9 cellular contexts compared by ENCODE assay signal in the genomic region with DNA sequence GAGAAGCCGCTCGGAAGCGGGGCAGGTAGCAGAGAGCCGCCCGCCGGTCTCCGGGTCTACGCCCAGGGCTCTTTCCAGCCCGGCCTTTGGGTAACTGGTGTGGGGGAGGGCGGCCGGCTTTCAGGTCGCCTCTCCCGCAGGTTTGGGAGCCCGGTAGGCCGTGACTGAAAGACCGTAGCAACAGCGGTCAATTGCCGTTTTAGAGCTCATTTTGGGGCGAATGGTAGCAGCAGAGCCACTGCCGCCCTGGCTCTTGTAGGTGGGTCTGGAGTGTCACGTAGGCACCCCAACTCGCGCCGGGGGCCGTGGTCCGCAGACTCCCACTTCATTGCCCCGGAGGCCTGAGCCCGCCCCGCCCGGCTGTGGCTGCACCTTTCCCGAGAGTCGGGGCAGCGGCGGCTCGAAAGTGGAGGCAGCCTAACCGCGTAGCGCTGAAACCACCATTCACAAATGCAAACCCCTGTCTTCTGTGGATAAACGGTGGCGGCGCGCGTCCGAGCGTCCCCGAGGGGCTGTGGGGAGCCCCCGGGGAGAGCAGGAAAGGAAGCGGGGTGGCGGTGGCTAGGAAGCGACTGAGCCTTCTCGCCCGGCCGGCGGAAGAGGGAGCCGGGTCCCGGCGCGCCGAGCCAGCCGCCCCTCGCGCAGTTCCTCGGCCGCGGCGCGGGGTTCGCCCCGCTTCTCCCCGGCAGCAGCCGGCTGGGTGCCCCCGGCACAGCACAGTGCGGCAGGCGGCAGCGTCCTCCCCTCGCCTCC.
DNase-seq lines count a peak whose midpoint lies in the region; ATAC-seq, FAIRE-seq and TF ChIP-seq lines count a peak whose summit lies in the region.
"Had no signal": no experiment of that assay in that cellular context is flagged by ENCODE, and none has a peak within 500 bp of the region (broad histone marks: within the 10 kb centered on the region; RNA-seq: fewer than 3 reads in every experiment).

No MANE protein-coding gene starts in this region.

- H3K9me1 ChIP-seq in IMR-90 (ENCODE audit: insufficient read depth, low read length) (no peaks in the 10 kb centered on the region), keratinocyte (ENCODE audit: control insufficient read depth, extremely low read depth, insufficient read depth, low read length) (no peaks in the 10 kb centered on the region)

- H3K79me1 ChIP-seq in IMR-90 (ENCODE audit: low read depth in 1 of 2, low read length in 2 of 2): no peaks in the 10 kb centered on the region

- no peak overlapping the region for H2AK9ac ChIP-seq in IMR-90 (replicated peaks; ENCODE audit: low read depth, low read length, poor library complexity)

- DNase-seq in BE2C: peak; percentile 53
- no peak for DNase-seq in IMR-90
- DNase-seq in brain microvascular endothelial cell: no peak
- DNase-seq in keratinocyte (ENCODE audit: low read depth, low spot score): no peak
- DNase-seq in stomach: no peak
- DNase-seq in effector memory CD8-positive, alpha-beta T cell: no peak

- no peaks in the 10 kb centered on the region for H3K4me1 Mint-ChIP-seq in effector memory CD8-positive, alpha-beta T cell (ENCODE audit: low read depth in 2 of 2)

- H2BK15ac ChIP-seq in IMR-90 (ENCODE audit: low read depth, low read length): no peak overlapping the region

- TF ChIP-seq POLR2A in IMR-90 (IDR thresholded peaks at IDR 0.05; ENCODE audit: low read depth, low read length): no peak
- no peak for TF ChIP-seq POLR2A in stomach (IDR thresholded peaks at IDR 0.05)

- H2AK5ac ChIP-seq in IMR-90 (ENCODE audit: low read depth, low read length): no peak overlapping the region

- no peak for TF ChIP-seq EP300 in stomach (IDR thresholded peaks at IDR 0.05)

- peak overlapping the region; percentile 84 for H3K4me3 ChIP-seq in BE2C (ENCODE audit: low read depth, low read length)
- H3K4me3 ChIP-seq in IMR-90 (ENCODE audit: insufficient read depth, low read depth, low read length): peak overlapping the region; percentile 41
- peak overlapping the region; percentile 66 for H3K4me3 ChIP-seq in brain microvascular endothelial cell (ENCODE audit: low read depth, low read length)
- peak overlapping the region; percentile 36 to 66 (median 64) for H3K4me3 ChIP-seq in keratinocyte (ENCODE audit: control insufficient read depth in 2 of 3, extremely low read depth in 1 of 3, insufficient read depth in 2 of 3, low read depth in 1 of 3, low read length in 3 of 3)
- H3K4me3 ChIP-seq in stomach: peak overlapping the region; percentile 43 to 61 (median 52)

- TF ChIP-seq CTCF in BE2C (IDR thresholded peaks at IDR 0.05; ENCODE audit: low read depth, low read length): no peak
- TF ChIP-seq CTCF in IMR-90 (conservative IDR thresholded peaks at IDR 0.05; ENCODE audit: low read depth, low read length): no peak
- TF ChIP-seq CTCF in brain microvascular endothelial cell (IDR thresholded peaks at IDR 0.05; ENCODE audit: low read depth, low read length, missing control alignments): no peak
- no peak for TF ChIP-seq CTCF in keratinocyte (optimal IDR thresholded peaks at IDR 0.05 in 1 of 3, IDR thresholded peaks at IDR 0.05 in 1 of 3, conservative IDR thresholded peaks at IDR 0.05 in 1 of 3; ENCODE audit: extremely low read depth in 1 of 3, insufficient read depth in 2 of 3, low read length in 3 of 3)
- TF ChIP-seq CTCF in stomach (IDR thresholded peaks at IDR 0.05): no peak

- H4K8ac ChIP-seq in IMR-90 (ENCODE audit: low read depth in 2 of 2, low read length in 2 of 2): no peak overlapping the region

- dilution Hi-C loops in IMR-90 (cut with HindIII; ENCODE audit: low sequenced_read_pairs, unreplicated experiment) (no loop called here), keratinocyte (cut with MboI; ENCODE audit: extremely low pct_ligation_motif_present, low sequenced_read_pairs) (no loop called here)

- no peak overlapping the region for H3K56ac ChIP-seq in IMR-90 (ENCODE audit: extremely low read depth, insufficient read depth, low read length)

- no peak overlapping the region for H3K27ac Mint-ChIP-seq in effector memory CD8-positive, alpha-beta T cell

- peak overlapping the region; percentile 81 for H2AFZ ChIP-seq in IMR-90 (replicated peaks; ENCODE audit: low read length, poor library complexity)
- peak overlapping the region; percentile 76 for H2AFZ ChIP-seq in keratinocyte (ENCODE audit: control insufficient read depth, low read length)

- no peak for TF ChIP-seq RAD21 in IMR-90 (IDR thresholded peaks at IDR 0.05; ENCODE audit: low read length)

- H3K4me2 ChIP-seq in IMR-90 (ENCODE audit: low read depth, low read length) (peak overlapping the region; percentile 70), keratinocyte (ENCODE audit: control insufficient read depth, extremely low read depth, insufficient read depth, low read depth, low read length) (peak overlapping the region; percentile 76)

- H2BK20ac ChIP-seq in IMR-90 (ENCODE audit: low read depth, low read length): no peak overlapping the region

- H3K9ac ChIP-seq in IMR-90 (ENCODE audit: low read depth, low read length) (no peak overlapping the region), keratinocyte (ENCODE audit: control insufficient read depth, extremely low read depth, insufficient read depth, low read length) (no peak overlapping the region)

- H3K36me3 Mint-ChIP-seq in effector memory CD8-positive, alpha-beta T cell (ENCODE audit: insufficient read depth): no peaks in the 10 kb centered on the region

- no peak overlapping the region for H2BK120ac ChIP-seq in IMR-90 (ENCODE audit: low read depth, low read length)

- no TSS peak for BruUV-seq in IMR-90 (replicated peaks; lab: Mats Ljungman, UMichigan)

- no peak overlapping the region for H3K14ac ChIP-seq in IMR-90 (replicated peaks; ENCODE audit: low read depth, low read length)

- no peaks in the 10 kb centered on the region for H3K27me3 ChIP-seq in BE2C
- H3K27me3 ChIP-seq in IMR-90 (ENCODE audit: control insufficient read depth, insufficient read depth, low read length): peaks cover 12% of the 10 kb centered on the region
- peaks cover 18% of the 10 kb centered on the region for H3K27me3 ChIP-seq in brain microvascular endothelial cell (replicated peaks)
- H3K27me3 ChIP-seq in keratinocyte (ENCODE audit: control insufficient read depth, extremely low read depth, insufficient read depth, low read length): peaks cover 41% of the 10 kb centered on the region
- peaks cover 0 to 72% (median 30%) of the 10 kb centered on the region in 3 donors for H3K27me3 ChIP-seq in stomach

- H3K4me1 ChIP-seq in BE2C (no peaks in the 10 kb centered on the region), IMR-90 (ENCODE audit: control insufficient read depth, insufficient read depth, low read length) (no peaks in the 10 kb centered on the region), keratinocyte (ENCODE audit: control insufficient read depth, extremely low read depth, insufficient read depth, low read length) (peaks cover 15% of the 10 kb centered on the region), stomach (peaks cover 14 to 28% (median 21%) of the 10 kb centered on the region in 4 donors)

- H3K4me3 Mint-ChIP-seq in effector memory CD8-positive, alpha-beta T cell: no peak overlapping the region

- no peak overlapping the region for H2BK5ac ChIP-seq in IMR-90 (ENCODE audit: low read depth, low read length, poor library complexity, severe bottlenecking)

- H3K27me3 Mint-ChIP-seq in effector memory CD8-positive, alpha-beta T cell: peaks cover 8 to 27% of the 10 kb centered on the region in 2 donors

- intact Hi-C loops in IMR-90 (cut with micrococcal nuclease): no loop called here
- intact Hi-C loops in stomach (cut with DNase I; ENCODE audit: low total_unique reads): no loop called here

- H3K36me3 ChIP-seq in BE2C (no peaks in the 10 kb centered on the region), IMR-90 (ENCODE audit: control insufficient read depth, insufficient read depth, low read length) (no peaks in the 10 kb centered on the region), brain microvascular endothelial cell (replicated peaks) (no peaks in the 10 kb centered on the region), keratinocyte (ENCODE audit: control insufficient read depth in 2 of 2, extremely low read depth in 1 of 2, insufficient read depth in 2 of 2, low read length in 2 of 2) (no peaks in the 10 kb centered on the region), stomach (no peaks in the 10 kb centered on the region)

- ATAC-seq in GM19463 (IDR thresholded peaks at IDR 0.05; ENCODE audit: unreplicated experiment): peak; percentile 52
- peak; percentile 57 for ATAC-seq in IMR-90 (ENCODE audit: low read depth)
- ATAC-seq in HG02970 (IDR thresholded peaks at IDR 0.05; ENCODE audit: low FRiP score, unreplicated experiment): no peak
- ATAC-seq in effector memory CD8-positive, alpha-beta T cell (replicated peaks): no peak

- no peak for FAIRE-seq in keratinocyte (lab: Jason Lieb, UNC)
- FAIRE-seq: frontal cortex had no signal

- H3K18ac ChIP-seq in IMR-90 (ENCODE audit: low read depth, low read length): no peak overlapping the region

- CTCF ChIA-PET in IMR-90 (lab: Yijun Ruan, JAX): no interaction called here

- H3K27ac ChIP-seq in IMR-90 (ENCODE audit: insufficient read depth, low read length) (no peak overlapping the region), brain microvascular endothelial cell (no peak overlapping the region), keratinocyte (ENCODE audit: control insufficient read depth, insufficient read depth, low read length) (no peak overlapping the region), stomach (no peak overlapping the region)

- H3K4ac ChIP-seq in IMR-90 (ENCODE audit: low read depth, low read length): no peak overlapping the region

- H4K20me1 ChIP-seq in IMR-90 (ENCODE audit: insufficient read depth, low read length): no peaks in the 10 kb centered on the region
- no peaks in the 10 kb centered on the region for H4K20me1 ChIP-seq in keratinocyte (ENCODE audit: control insufficient read depth, extremely low read depth, insufficient read depth, low read length)

- no peaks in the 10 kb centered on the region for H3K9me3 ChIP-seq in BE2C
- H3K9me3 ChIP-seq in IMR-90 (ENCODE audit: control insufficient read depth, insufficient read depth, low read length): no peaks in the 10 kb centered on the region
- no peaks in the 10 kb centered on the region for H3K9me3 ChIP-seq in keratinocyte (ENCODE audit: control insufficient read depth, low read depth, low read length)
- H3K9me3 ChIP-seq in stomach: no peaks in the 10 kb centered on the region

- no peak overlapping the region for H4K5ac ChIP-seq in IMR-90 (ENCODE audit: low read depth, low read length)

- H3K23ac ChIP-seq in IMR-90 (ENCODE audit: low read depth, low read length): no peak overlapping the region

- H3K9me3 Mint-ChIP-seq in effector memory CD8-positive, alpha-beta T cell: peaks cover 0 to 4% of the 10 kb centered on the region in 2 donors

- H3K79me2 ChIP-seq in keratinocyte (ENCODE audit: control insufficient read depth, insufficient read depth, low read length): no peaks in the 10 kb centered on the region

- H4K91ac ChIP-seq in IMR-90 (ENCODE audit: insufficient read depth, low read depth, low read length): no peak overlapping the region

- 3% methylated on average over 18 of the region's 76 CpGs; no CpG with 5 or more reads in 1 of the 2 experiments for WGBS in IMR-90 (ENCODE audit: extremely low coverage in 2 of 2, insufficient read length in 1 of 2), 2 experiments
- WGBS in stomach, 5 donors: 0 to 2% (median 1%) methylated on average over 6 to 76 of the region's 76 CpGs

- POLR2A ChIA-PET in IMR-90 (lab: Charles Lee; ENCODE audit: unreplicated experiment): no interaction called here

- in situ Hi-C loops in IMR-90 (cut with MboI; ENCODE audit: low sequenced_read_pairs) (no loop called here), brain microvascular endothelial cell (cut with HindIII; ENCODE audit: low pct_ligation_motif_present, low sequenced_read_pairs) (no loop called here)

Comparison
In these comparisons a context has a peak if more than half of its experiments do, and no peak if none do; other contexts are left out.
1. ATAC-seq: peak in GM19463 (single experiment) and IMR-90 (single experiment); none in HG02970 (single experiment) and effector memory CD8-positive, alpha-beta T cell (single experiment).
2. Peak in every context shown above with its lines, with median percentiles within 50 percentile points of each other: H3K4me3 ChIP-seq.